23 cellular contexts compared by ENCODE assay signal in the genomic region with DNA sequence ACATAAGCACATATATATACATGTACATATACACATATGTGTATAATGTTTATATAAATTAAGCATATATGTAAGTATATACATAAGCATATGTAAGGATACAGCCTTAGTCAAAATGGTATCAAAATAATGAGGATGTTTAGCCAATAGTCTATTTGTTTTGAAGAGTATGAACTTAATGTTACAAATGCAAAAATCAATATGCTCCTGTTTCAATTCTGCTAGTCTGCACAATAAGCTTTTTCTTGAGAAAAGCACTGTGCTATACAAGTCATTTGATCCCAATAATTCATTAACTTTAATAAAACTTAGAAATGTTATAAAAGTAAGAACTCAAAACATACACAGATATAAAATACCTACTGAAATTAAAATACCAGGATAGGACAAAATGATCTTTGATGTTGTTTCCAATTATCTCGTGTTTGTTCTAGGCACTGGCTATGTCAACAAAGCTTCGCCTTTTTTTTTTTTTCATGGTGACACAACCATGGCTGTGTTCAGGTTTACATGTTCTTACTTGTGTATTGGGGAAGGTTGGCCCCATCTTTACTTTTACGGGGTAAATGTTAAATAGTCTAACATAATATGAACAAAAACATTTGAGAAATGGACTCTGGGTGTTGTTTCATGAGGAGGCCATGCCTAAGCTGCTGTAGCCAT.
A peak's percentile ranks its signal among the peaks of the same experiment; 100 is the strongest.
DNase-seq lines count a peak whose midpoint lies in the region; ATAC-seq and TF ChIP-seq lines count a peak whose summit lies in the region.
"Had no signal": no experiment of that assay in that cellular context is flagged by ENCODE, and none has a peak within 500 bp of the region (broad histone marks: within the 10 kb centered on the region; RNA-seq: fewer than 3 reads in every experiment).

No MANE protein-coding gene starts in this region.

- peak; percentile 18 for DNase-seq in COR-L47 (lab: John Stamatoyannopoulos, UW)
- peak; percentile 23 for DNase-seq in HT-29 (ENCODE audit: low spot score)
- DNase-seq in NCI-H748 treated with DMSO at 0.1 percent for 48 hours (lab: John Stamatoyannopoulos, UW) = peak; percentile 59
- DNase-seq in MCF 10A (ENCODE audit: unreplicated experiment) = no peak
- no peak for DNase-seq in Right ventricle myocardium inferior (ENCODE audit: missing footprints)
- no peak for DNase-seq in DMS153 (lab: John Stamatoyannopoulos, UW)
- DNase-seq: C1 segment of cervical spinal cord; Caco-2; CD4-positive, alpha-beta memory T cell; DND-41; H9; KBM-7; NCI-H1092; NCI-H1436 treated with DMSO at 0.1 percent for 48 hours; NCI-H2029; NCI-H2227 treated with DMSO at 0.1 percent for 48 hours; NCI-H82; PC-9; Right ventricle myocardium superior; T-cell had no signal

- POLR2A ChIA-PET in MCF 10A (lab: Yijun Ruan, JAX) = no interaction called here

- H3K4me1 ChIP-seq in liver (ENCODE audit: control insufficient read depth in 4 of 4, insufficient read depth in 4 of 4, low read length in 3 of 4) = peaks cover 5 to 17% (median 7%) of the 10 kb centered on the region in 4 donors
- H3K4me1 ChIP-seq: Caco-2, SJSA1 had no signal

- CTCF ChIA-PET in MCF 10A (lab: Yijun Ruan, JAX) = interaction anchor here (0.5 to 1.4 kb wide), 3 partner anchors 157 to 342 kb away, joined by 3 to 5 read pairs (median 4); no protein-coding TSS in a partner anchor

- no TSS peak for BruUV-seq in MCF 10A (replicated peaks; lab: Mats Ljungman, UMichigan)

- H3K36me3 Mint-ChIP-seq in MCF 10A (ENCODE audit: insufficient read depth, unreplicated experiment) = no peaks in the 10 kb centered on the region
- H3K36me3 Mint-ChIP-seq: CD4-positive, alpha-beta memory T cell; T-cell had no signal

- intact Hi-C loops in MCF 10A (cut with micrococcal nuclease) = loop anchor here (5.0 kb wide), 1 partner anchor 1148 kb away; no protein-coding TSS in a partner anchor
- intact Hi-C loops in Right ventricle myocardium inferior (cut with DNase I) = no loop called here

- no peak overlapping the region for H3K27ac ChIP-seq in liver (ENCODE audit: low read depth in 1 of 2, low read length in 2 of 2)
- H3K27ac ChIP-seq: PC-9, SJSA1 had no signal

- no peak overlapping the region for H3K27ac Mint-ChIP-seq in MCF 10A (ENCODE audit: low read depth, unreplicated experiment)
- H3K27ac Mint-ChIP-seq: CD4-positive, alpha-beta memory T cell; GM23338; H9; T-cell had no signal

- peaks cover 22% of the 10 kb centered on the region for H3K27me3 Mint-ChIP-seq in MCF 10A (ENCODE audit: insufficient read depth, unreplicated experiment)
- H3K27me3 Mint-ChIP-seq: CD4-positive, alpha-beta memory T cell; T-cell had no signal

- H3K4me1 Mint-ChIP-seq in MCF 10A (ENCODE audit: insufficient read depth, unreplicated experiment) = no peaks in the 10 kb centered on the region
- H3K4me1 Mint-ChIP-seq: CD4-positive, alpha-beta memory T cell; H9; T-cell had no signal

- no peaks in the 10 kb centered on the region for H3K9me3 Mint-ChIP-seq in MCF 10A (ENCODE audit: unreplicated experiment)
- H3K9me3 Mint-ChIP-seq: GM23338, H9, T-cell had no signal

- no peak overlapping the region for H3K4me3 ChIP-seq in liver (ENCODE audit: low read depth in 1 of 3, low read length in 3 of 3)
- H3K4me3 ChIP-seq: GM23338, PC-9, SJSA1 had no signal

- no peaks in the 10 kb centered on the region for H3K36me3 ChIP-seq in liver (ENCODE audit: control insufficient read depth in 4 of 4, insufficient read depth in 3 of 4, low read depth in 1 of 4, low read length in 3 of 4)
- H3K36me3 ChIP-seq: SJSA1 had no signal

- TF ChIP-seq CTCF in liver (IDR thresholded peaks at IDR 0.05; ENCODE audit: low read depth, low read length, missing input control) = no peak
- TF ChIP-seq CTCF in MCF 10A (IDR thresholded peaks at IDR 0.05; ENCODE audit: unreplicated experiment) = no peak

- H3K27me3 ChIP-seq in liver (ENCODE audit: control insufficient read depth in 4 of 4, insufficient read depth in 4 of 4, low read length in 3 of 4) = no peaks in the 10 kb centered on the region
- H3K27me3 ChIP-seq: SJSA1 had no signal

- no peak overlapping the region for H3K9ac ChIP-seq in liver (ENCODE audit: low read depth in 1 of 2, low read length in 2 of 2)

- ATAC-seq in Right ventricle myocardium inferior = no peak
- ATAC-seq: GM23338, T-cell had no signal

- H3K4me3 Mint-ChIP-seq in MCF 10A (ENCODE audit: unreplicated experiment) = no peak overlapping the region
- H3K4me3 Mint-ChIP-seq: CD4-positive, alpha-beta memory T cell; GM23338; H9; T-cell had no signal

- WGBS in liver = 31% methylated on average over 3 of the region's 3 CpGs

- TF ChIP-seq RAD21 in liver (IDR thresholded peaks at IDR 0.05) = peak in 1 of 2 donors; percentile 15

- H3K9me3 ChIP-seq in liver (ENCODE audit: control insufficient read depth in 4 of 4, low read length in 3 of 4) = no peaks in the 10 kb centered on the region
- H3K9me3 ChIP-seq: Caco-2, SJSA1 had no signal

TF ChIP-seq in liver, 16 proteins besides CTCF, POLR2A, EP300 and RAD21:
- TF ChIP-seq MAX (IDR thresholded peaks at IDR 0.05) (peak; percentile 39), FOXA1 (IDR thresholded peaks at IDR 0.05) (peak; percentile 88), ZBTB33 (IDR thresholded peaks at IDR 0.05) (peak; percentile 49), HNF4A (conservative IDR thresholded peaks at IDR 0.05) (peak; percentile 30 to 33), NR2F2 (IDR thresholded peaks at IDR 0.05) (no peak), TAF1 (conservative IDR thresholded peaks at IDR 0.05) (no peak), SP1 (IDR thresholded peaks at IDR 0.05) (peak; percentile 34), YY1 (IDR thresholded peaks at IDR 0.05) (peak; percentile 74), FOXA2 (IDR thresholded peaks at IDR 0.05) (peak; percentile 96)

Comparison
In these comparisons a context has a peak if more than half of its experiments do, and no peak if none do; other contexts are left out.
1. DNase-seq: peak in COR-L47 (single experiment), HT-29 (single experiment) and NCI-H748 treated with DMSO at 0.1 percent for 48 hours (single experiment); none in MCF 10A (single experiment), Right ventricle myocardium inferior (single experiment) and DMS153 (single experiment).